In the genomic region with DNA sequence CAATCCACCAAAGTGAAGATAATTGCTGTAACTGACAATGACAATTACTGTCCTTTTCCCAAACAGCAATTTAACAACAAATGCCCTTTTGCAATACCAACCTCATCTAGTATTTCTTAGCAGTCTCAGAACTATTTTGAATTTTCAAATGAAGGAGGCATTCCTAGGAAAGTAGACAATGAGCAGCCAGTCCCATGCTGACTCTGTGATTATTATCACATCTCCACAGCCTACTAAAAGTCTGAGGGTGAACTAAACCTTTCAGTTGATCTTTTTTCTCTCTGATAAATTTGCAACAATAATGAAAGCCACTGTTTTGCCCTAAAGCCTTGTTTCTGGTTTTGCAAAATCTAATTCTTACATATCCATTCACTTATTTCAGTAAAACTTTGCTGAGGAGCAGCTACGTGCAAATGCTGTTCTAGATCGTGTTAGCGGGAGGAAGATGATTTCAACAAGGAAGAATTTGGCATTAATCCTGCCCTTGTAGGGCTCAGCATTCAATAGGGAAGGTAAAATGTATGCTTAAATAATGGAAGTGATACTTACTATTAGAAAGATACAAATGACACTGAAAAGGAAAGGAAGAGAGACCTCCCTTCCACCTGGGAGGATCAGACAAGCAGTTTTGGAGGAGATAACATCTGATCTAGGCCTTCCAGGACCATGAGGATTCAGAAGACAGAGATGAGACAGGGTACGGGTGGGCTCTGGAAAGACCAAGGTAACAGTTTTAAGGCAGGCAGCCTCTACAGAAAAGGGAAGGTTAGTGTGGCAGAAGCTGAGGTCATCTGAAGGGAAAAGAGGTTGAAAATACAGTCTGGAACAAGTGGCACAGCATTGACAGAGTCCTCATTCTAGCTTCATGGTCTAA, we compare ENCODE assay signal across 11 cellular contexts. TPM values are rescaled to one million over a fixed set of nuclear protein-coding genes. Genes with fewer than 3 reads are reported as not detected.
DNase-seq lines count a peak whose midpoint lies in the region; ATAC-seq and TF ChIP-seq lines count a peak whose summit lies in the region.
"Had no signal": no experiment of that assay in that cellular context is flagged by ENCODE, and none has a peak within 500 bp of the region (broad histone marks: within the 10 kb centered on the region; RNA-seq: fewer than 3 reads in every experiment).

No MANE protein-coding gene starts in this region.

- H3K4me1 ChIP-seq in breast epithelium (peaks cover 0 to 6% of the 10 kb centered on the region in 2 donors), prostate gland (replicated peaks) (peaks cover 4% of the 10 kb centered on the region)

- TF ChIP-seq CTCF in Calu3 (IDR thresholded peaks at IDR 0.05; ENCODE audit: unreplicated experiment) (no peak), breast epithelium (IDR thresholded peaks at IDR 0.05) (no peak), prostate gland (IDR thresholded peaks at IDR 0.05) (no peak)

- H3K36me3 ChIP-seq in breast epithelium (no peaks in the 10 kb centered on the region), prostate gland (no peaks in the 10 kb centered on the region)
- H3K36me3 ChIP-seq: adrenal gland had no signal

- no TSS peak for BruUV-seq in Calu3 (replicated peaks; lab: Mats Ljungman, UMichigan)

- TF ChIP-seq POLR2A in breast epithelium (IDR thresholded peaks at IDR 0.05) (no peak), prostate gland (IDR thresholded peaks at IDR 0.05) (no peak)

- no peaks in the 10 kb centered on the region for H3K27me3 ChIP-seq in breast epithelium
- no peaks in the 10 kb centered on the region for H3K27me3 ChIP-seq in prostate gland (replicated peaks; ENCODE audit: insufficient read depth)
- H3K27me3 ChIP-seq: adrenal gland had no signal

- H3K9me3 Mint-ChIP-seq in Calu3 (ENCODE audit: low read depth, unreplicated experiment), result no peaks in the 10 kb centered on the region
- no peaks in the 10 kb centered on the region for H3K9me3 Mint-ChIP-seq in naive thymus-derived CD8-positive, alpha-beta T cell

- WGBS in prostate gland, result 67% methylated on average over 4 of the region's 4 CpGs

- H3K27ac ChIP-seq in breast epithelium (peak overlapping the region; percentile 13 to 64), prostate gland (no peak overlapping the region)
- H3K27ac ChIP-seq: adrenal gland had no signal

- H3K27ac Mint-ChIP-seq in Calu3 (ENCODE audit: unreplicated experiment), result peak overlapping the region; percentile 71
- peak overlapping the region; percentile 96 to 100 (median 98) for H3K27ac Mint-ChIP-seq in naive thymus-derived CD8-positive, alpha-beta T cell

- peaks cover 39% of the 10 kb centered on the region for H3K36me3 Mint-ChIP-seq in Calu3 (ENCODE audit: insufficient read depth, unreplicated experiment)
- H3K36me3 Mint-ChIP-seq in naive thymus-derived CD8-positive, alpha-beta T cell, result peaks cover 13 to 60% (median 53%) of the 10 kb centered on the region in 3 donors

- no peak overlapping the region for H3K4me3 Mint-ChIP-seq in Calu3 (ENCODE audit: low read depth, unreplicated experiment)
- H3K4me3 Mint-ChIP-seq in naive thymus-derived CD8-positive, alpha-beta T cell, result peak overlapping the region; percentile 40 to 83 (median 80)

- peak in 1 of 2 donors; percentile 1 for ATAC-seq in naive thymus-derived CD8-positive, alpha-beta T cell
- ATAC-seq in HG03159 (IDR thresholded peaks at IDR 0.05; ENCODE audit: unreplicated experiment), result no peak

- DNase-seq in Calu3 (no peak), NCI-H226 (peak; percentile 71), breast epithelium (ENCODE audit: low spot score in 2 of 2) (no peak), prostate gland (ENCODE audit: low spot score) (no peak), NCI-H774 (lab: John Stamatoyannopoulos, UW) (no peak), D341Med (ENCODE audit: low spot score) (no peak)
- DNase-seq in naive thymus-derived CD8-positive, alpha-beta T cell, result no peak
- DNase-seq: adrenal gland, Kasumi-1, SHP77 treated with DMSO at 0.1 percent for 48 hours had no signal

- CTCF ChIA-PET in Calu3 (lab: Charles Lee), result no interaction called here

- POLR2A ChIA-PET in naive thymus-derived CD8-positive, alpha-beta T cell (lab: Charles Lee), result interaction anchor here (0.7 to 3.5 kb wide), 5 partner anchors 12 to 992 kb away, joined by 3 to 17 read pairs (median 6); partner anchors contain the start of gene SLC38A1

- H3K4me1 Mint-ChIP-seq in Calu3 (ENCODE audit: low read depth, unreplicated experiment), result peaks cover 52% of the 10 kb centered on the region
- peaks cover 37 to 97% (median 87%) of the 10 kb centered on the region in 4 donors for H3K4me1 Mint-ChIP-seq in naive thymus-derived CD8-positive, alpha-beta T cell

- no peaks in the 10 kb centered on the region for H3K27me3 Mint-ChIP-seq in Calu3 (ENCODE audit: unreplicated experiment)
- H3K27me3 Mint-ChIP-seq in naive thymus-derived CD8-positive, alpha-beta T cell, result no peaks in the 10 kb centered on the region

- intact Hi-C loops in Calu3 (cut with micrococcal nuclease; ENCODE audit: unreplicated experiment) (no loop called here), breast epithelium (cut with DNase I; ENCODE audit: low total_unique reads) (no loop called here), prostate gland (cut with DNase I) (loop anchor here (5.0 kb wide), 1 partner anchor 46 kb away; the partner anchor contains the start of gene SLC38A1)

- no peak overlapping the region for H3K4me3 ChIP-seq in breast epithelium
- no peak overlapping the region for H3K4me3 ChIP-seq in prostate gland
- H3K4me3 ChIP-seq: adrenal gland had no signal

- H3K9me3 ChIP-seq in breast epithelium, result no peaks in the 10 kb centered on the region
- no peaks in the 10 kb centered on the region for H3K9me3 ChIP-seq in prostate gland
- H3K9me3 ChIP-seq: adrenal gland had no signal

RNA-seq across cellular contexts. Expression of gene SLC38A1, which starts 47.4 kb away (rescaled TPM):
- total RNA-seq in Calu3 (2022) (113 and 132 TPM in 2 replicates), breast epithelium (100 to 1,000 TPM in 2 of 3 donors, 1 to 10 TPM in 1; 7.8 to 219 (median 101) TPM), prostate gland (10 to 100 TPM; 24.1 to 45.1 TPM)
- total RNA-seq in naive thymus-derived CD8-positive, alpha-beta T cell, result 100 to 1,000 TPM; 323 to 343 TPM
- 100 to 1,000 TPM; 255 to 308 (median 264) TPM for polyA plus RNA-seq in naive thymus-derived CD8-positive, alpha-beta T cell

Comparison
In these comparisons a context has a peak if more than half of its experiments do, and no peak if none do; other contexts are left out.
1. H3K27ac ChIP-seq: peak in breast epithelium (2 of 2); none in prostate gland (0 of 2).